Comparison of ENCODE assay signal across 25 cellular contexts in the genomic region with DNA sequence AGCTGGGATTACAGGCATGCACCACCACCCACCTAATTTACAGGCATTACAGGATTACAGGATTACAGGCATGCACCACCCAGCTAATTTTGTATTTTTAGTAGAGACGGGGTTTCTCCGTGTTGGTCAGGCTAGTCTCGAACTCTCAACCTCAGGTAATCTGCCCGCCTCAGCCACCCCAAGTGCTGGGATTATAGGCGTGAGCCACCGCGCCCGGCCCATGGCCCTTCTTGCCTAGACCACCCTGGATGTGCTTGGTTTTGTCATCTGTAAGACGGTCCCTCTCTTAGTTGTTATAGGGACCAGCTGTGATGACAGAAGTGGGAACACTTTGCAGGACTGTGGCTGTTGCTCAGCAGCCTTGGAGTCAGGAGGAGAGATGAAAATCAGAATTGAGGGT. TPM values are rescaled to one million over a fixed set of nuclear protein-coding genes. Genes with fewer than 3 reads are reported as not detected.
DNase-seq lines count a peak whose midpoint lies in the region; ATAC-seq, FAIRE-seq and TF ChIP-seq lines count a peak whose summit lies in the region.
"Had no signal": no experiment of that assay in that cellular context is flagged by ENCODE, and none has a peak within 500 bp of the region (broad histone marks: within the 10 kb centered on the region; RNA-seq: fewer than 3 reads in every experiment).

No MANE protein-coding gene starts in this region.

- DNase-seq in activated CD4-positive, alpha-beta memory T cell treated with anti-CD3 and anti-CD28 coated beads, Interleukin-2, amount 10 ng/mL, durations not matched to agents 7 days and 5 days: no peak
- no peak for DNase-seq in activated CD4-positive, alpha-beta memory T cell treated with anti-CD3 and anti-CD28 coated beads for 36 hours
- DNase-seq in K562 (ENCODE audit: extremely low read depth in 1 of 4, low spot score in 3 of 4): no peak
- DNase-seq in right lobe of liver: peak in 1 of 3 donors; percentile 42
- DNase-seq in gastrocnemius medialis: no peak
- DNase-seq in cerebellar cortex (ENCODE audit: low spot score): no peak
- no peak for DNase-seq in small intestine
- no peak for DNase-seq in effector memory CD8-positive, alpha-beta T cell
- DNase-seq: 8988T; activated naive CD4-positive, alpha-beta T cell treated with anti-CD3 and anti-CD28 coated beads, Interleukin-2, amount 10 ng/mL, durations not matched to agents 7 days and 5 days; effector memory CD4-positive, alpha-beta T cell; islet precursor cell; Kasumi-1; NCI-H1048; NCI-H1930; NCI-H2227 treated with DMSO at 0.1 percent for 48 hours; stimulated activated CD4-positive, alpha-beta T cell treated with anti-CD3 and anti-CD28 coated beads, Interleukin-4, amount 100 ng/mL, for 1 hour; stimulated activated naive CD4-positive, alpha-beta T cell treated with Interleukin-2 at 50 U/mL for 16 hours; T1000 had no signal

- no peak overlapping the region for H3K4me3 ChIP-seq in K562
- H3K4me3 ChIP-seq in right lobe of liver: no peak overlapping the region
- no peak overlapping the region for H3K4me3 ChIP-seq in gastrocnemius medialis
- H3K4me3 ChIP-seq in small intestine (ENCODE audit: low read depth in 1 of 2, low read length in 2 of 2): no peak overlapping the region
- H3K4me3 ChIP-seq: spleen, thoracic aorta had no signal

- FAIRE-seq in K562 (lab: Jason Lieb, UNC): no peak
- no peak for FAIRE-seq in small intestine (lab: Jason Lieb, UNC)
- FAIRE-seq: astrocyte, frontal cortex had no signal

- H3K27me3 ChIP-seq in K562 (ENCODE audit: control insufficient read depth in 2 of 2, insufficient read depth in 2 of 2, low read length in 2 of 2) (no peaks in the 10 kb centered on the region), right lobe of liver (no peaks in the 10 kb centered on the region), gastrocnemius medialis (no peaks in the 10 kb centered on the region), small intestine (ENCODE audit: control insufficient read depth in 2 of 2, insufficient read depth in 2 of 2, low read length in 2 of 2) (no peaks in the 10 kb centered on the region)
- H3K27me3 ChIP-seq: spleen had no signal

- POLR2A ChIA-PET in activated CD4-positive, alpha-beta memory T cell treated with anti-CD3 and anti-CD28 coated beads, Interleukin-2, amount 10 ng/mL, durations not matched to agents 7 days and 5 days (lab: Charles Lee): no interaction called here
- POLR2A ChIA-PET in activated CD4-positive, alpha-beta memory T cell treated with anti-CD3 and anti-CD28 coated beads for 36 hours (lab: Charles Lee): no interaction called here
- POLR2A ChIA-PET in K562 (lab: Yijun Ruan, JAX): interaction anchor here (0.6 to 0.7 kb wide), 2 partner anchors 410 to 412 kb away, joined by 3 read pairs; no protein-coding TSS in a partner anchor

- no peaks in the 10 kb centered on the region for H3K9me3 Mint-ChIP-seq in activated CD4-positive, alpha-beta memory T cell treated with anti-CD3 and anti-CD28 coated beads, Interleukin-2, amount 10 ng/mL, durations not matched to agents 7 days and 5 days
- H3K9me3 Mint-ChIP-seq in activated CD4-positive, alpha-beta memory T cell treated with anti-CD3 and anti-CD28 coated beads for 36 hours: no peaks in the 10 kb centered on the region
- H3K9me3 Mint-ChIP-seq in effector memory CD8-positive, alpha-beta T cell: no peaks in the 10 kb centered on the region
- H3K9me3 Mint-ChIP-seq: activated naive CD4-positive, alpha-beta T cell treated with anti-CD3 and anti-CD28 coated beads, Interleukin-2, amount 10 ng/mL, durations not matched to agents 7 days and 5 days had no signal

- intact Hi-C loops in activated CD4-positive, alpha-beta memory T cell treated with anti-CD3 and anti-CD28 coated beads for 36 hours (cut with micrococcal nuclease): loop anchor here (5.0 to 10.0 kb wide), 2 partner anchors 319 to 356 kb away; a partner anchor contains a TSS
- intact Hi-C loops in K562 (cut with micrococcal nuclease) (loop anchor here (5.0 kb wide), 2 partner anchors 316 to 601 kb away; no protein-coding TSS in a partner anchor), right lobe of liver (cut with DNase I) (no loop called here), gastrocnemius medialis (cut with DNase I; ENCODE audit: low total_unique reads) (loop anchor here (1.0 to 10.0 kb wide), 4 partner anchors 95 to 1319 kb away; a partner anchor contains a TSS)

- no peak overlapping the region for H3K4me3 Mint-ChIP-seq in activated CD4-positive, alpha-beta memory T cell treated with anti-CD3 and anti-CD28 coated beads, Interleukin-2, amount 10 ng/mL, durations not matched to agents 7 days and 5 days
- H3K4me3 Mint-ChIP-seq in activated CD4-positive, alpha-beta memory T cell treated with anti-CD3 and anti-CD28 coated beads for 36 hours: no peak overlapping the region
- peak overlapping the region in 1 of 2 donors; percentile 29 for H3K4me3 Mint-ChIP-seq in effector memory CD8-positive, alpha-beta T cell
- H3K4me3 Mint-ChIP-seq: activated naive CD4-positive, alpha-beta T cell treated with anti-CD3 and anti-CD28 coated beads, Interleukin-2, amount 10 ng/mL, durations not matched to agents 7 days and 5 days had no signal

- peak overlapping the region; percentile 75 for H2AFZ ChIP-seq in K562 (ENCODE audit: low read depth, low read length)

- TF ChIP-seq RAD21 in K562 (CRISPR knock-in tag; conservative IDR thresholded peaks at IDR 0.05 in 1 of 2, IDR thresholded peaks at IDR 0.05 in 1 of 2): no peak

- H4K20me1 ChIP-seq in K562 (replicated peaks; ENCODE audit: control insufficient read depth, insufficient read depth, low read length): no peaks in the 10 kb centered on the region

- peaks cover 79% of the 10 kb centered on the region for H3K4me1 Mint-ChIP-seq in activated CD4-positive, alpha-beta memory T cell treated with anti-CD3 and anti-CD28 coated beads, Interleukin-2, amount 10 ng/mL, durations not matched to agents 7 days and 5 days
- H3K4me1 Mint-ChIP-seq in activated CD4-positive, alpha-beta memory T cell treated with anti-CD3 and anti-CD28 coated beads for 36 hours (ENCODE audit: low read depth): peaks cover 46% of the 10 kb centered on the region
- peaks cover 43 to 58% of the 10 kb centered on the region in 2 donors for H3K4me1 Mint-ChIP-seq in effector memory CD8-positive, alpha-beta T cell (ENCODE audit: low read depth in 2 of 2)

- H3K27ac Mint-ChIP-seq in activated CD4-positive, alpha-beta memory T cell treated with anti-CD3 and anti-CD28 coated beads, Interleukin-2, amount 10 ng/mL, durations not matched to agents 7 days and 5 days: peak overlapping the region; percentile 18
- H3K27ac Mint-ChIP-seq in activated CD4-positive, alpha-beta memory T cell treated with anti-CD3 and anti-CD28 coated beads for 36 hours: no peak overlapping the region
- H3K27ac Mint-ChIP-seq in effector memory CD8-positive, alpha-beta T cell: peak overlapping the region in 1 of 2 donors; percentile 47

- H3K4me1 ChIP-seq in K562 (replicated peaks in 1 of 2; ENCODE audit: control insufficient read depth in 2 of 2, insufficient read depth in 2 of 2, low read length in 2 of 2) (peaks cover 28 to 43% of the 10 kb centered on the region in 2 experiments), right lobe of liver (peaks cover 0 to 66% (median 35%) of the 10 kb centered on the region in 4 donors), gastrocnemius medialis (peaks cover 51 to 58% of the 10 kb centered on the region in 2 donors), small intestine (ENCODE audit: control insufficient read depth in 2 of 2, insufficient read depth in 1 of 2, low read depth in 1 of 2, low read length in 1 of 2) (peaks cover 8 to 9% of the 10 kb centered on the region in 2 donors)

- H3K9me1 ChIP-seq in K562 (ENCODE audit: control insufficient read depth, insufficient read depth, low read length): no peaks in the 10 kb centered on the region

- no peak for ATAC-seq in K562
- ATAC-seq in right lobe of liver: no peak
- ATAC-seq in gastrocnemius medialis: no peak
- no peak for ATAC-seq in effector memory CD8-positive, alpha-beta T cell (replicated peaks)
- ATAC-seq: esophagus mucosa had no signal

- TF ChIP-seq CTCF in K562 (IDR thresholded peaks at IDR 0.05 in 2 of 3, conservative IDR thresholded peaks at IDR 0.05 in 1 of 3; ENCODE audit: insufficient read depth in 2 of 3, low read depth in 1 of 3, low read length in 3 of 3): no peak
- no peak for TF ChIP-seq CTCF in right lobe of liver (IDR thresholded peaks at IDR 0.05)
- TF ChIP-seq CTCF in gastrocnemius medialis (IDR thresholded peaks at IDR 0.05 in 4 of 5, conservative IDR thresholded peaks at IDR 0.05 in 1 of 5): no peak

- 88% methylated on average over 9 of the region's 9 CpGs for WGBS in K562 (ENCODE audit: insufficient coverage, low coverage, missing lambda C conversion rate)
- WGBS in right lobe of liver (ENCODE audit: insufficient coverage, low coverage, low lambda C conversion rate, missing lambda C conversion rate): 73% methylated on average over 3 of the region's 9 CpGs
- WGBS in small intestine, 3 donors: 90 to 98% (median 92%) methylated on average over 9 of the region's 9 CpGs

- no peak for TF ChIP-seq EP300 in K562 (IDR thresholded peaks at IDR 0.05; ENCODE audit: low read length)

- no peak for TF ChIP-seq POLR2A in K562 (conservative IDR thresholded peaks at IDR 0.05)
- TF ChIP-seq POLR2A in right lobe of liver (IDR thresholded peaks at IDR 0.05): no peak
- TF ChIP-seq POLR2A in gastrocnemius medialis (IDR thresholded peaks at IDR 0.05): no peak

- H3K9ac ChIP-seq in K562 (ENCODE audit: insufficient read depth in 1 of 2, low read depth in 2 of 2, low read length in 2 of 2): peak overlapping the region in 1 of 2 experiments; percentile 68; a peak in 1 of 4 replicates

- no peaks in the 10 kb centered on the region for H3K9me3 ChIP-seq in K562 (replicated peaks; ENCODE audit: control insufficient read depth, insufficient read depth, low read depth, low read length)
- H3K9me3 ChIP-seq in right lobe of liver: no peaks in the 10 kb centered on the region
- no peaks in the 10 kb centered on the region for H3K9me3 ChIP-seq in gastrocnemius medialis
- no peaks in the 10 kb centered on the region for H3K9me3 ChIP-seq in small intestine (ENCODE audit: control insufficient read depth, low read depth)
- H3K9me3 ChIP-seq: spleen, thoracic aorta had no signal

- peaks cover 9% of the 10 kb centered on the region for H3K36me3 Mint-ChIP-seq in activated CD4-positive, alpha-beta memory T cell treated with anti-CD3 and anti-CD28 coated beads, Interleukin-2, amount 10 ng/mL, durations not matched to agents 7 days and 5 days (ENCODE audit: low read depth)
- H3K36me3 Mint-ChIP-seq in activated CD4-positive, alpha-beta memory T cell treated with anti-CD3 and anti-CD28 coated beads for 36 hours: peaks cover 9% of the 10 kb centered on the region
- peaks cover 22% of the 10 kb centered on the region for H3K36me3 Mint-ChIP-seq in effector memory CD8-positive, alpha-beta T cell (ENCODE audit: insufficient read depth)

- peak overlapping the region; percentile 22; the same call in 1 of the 2 replicates for H3K4me2 ChIP-seq in K562 (ENCODE audit: insufficient read depth, low read length)

- H3K27ac ChIP-seq in K562 (ENCODE audit: extremely low read depth, low read depth, low read length): no peak overlapping the region
- H3K27ac ChIP-seq in right lobe of liver: peak overlapping the region; percentile 8 to 30 (median 29)
- H3K27ac ChIP-seq in gastrocnemius medialis: peak overlapping the region; percentile 82 to 94 (median 92)
- H3K27ac ChIP-seq in small intestine (ENCODE audit: low read depth in 1 of 2, low read length in 1 of 2): no peak overlapping the region
- H3K27ac ChIP-seq: thoracic aorta had no signal

- H3K36me3 ChIP-seq in K562 (ENCODE audit: control insufficient read depth, insufficient read depth, low read length) (peaks cover 2% of the 10 kb centered on the region; the same call in 2 of the 3 replicates), right lobe of liver (no peaks in the 10 kb centered on the region), gastrocnemius medialis (no peaks in the 10 kb centered on the region), small intestine (ENCODE audit: control insufficient read depth in 2 of 2, insufficient read depth in 2 of 2, low read length in 2 of 2) (no peaks in the 10 kb centered on the region)
- H3K36me3 ChIP-seq: thoracic aorta had no signal

- CTCF ChIA-PET in activated CD4-positive, alpha-beta memory T cell treated with anti-CD3 and anti-CD28 coated beads, Interleukin-2, amount 10 ng/mL, durations not matched to agents 7 days and 5 days (lab: Charles Lee): interaction anchor here (0.6 to 0.8 kb wide), 3 partner anchors 11 to 281 kb away, joined by 4 to 7 read pairs (median 5); no protein-coding TSS in a partner anchor
- CTCF ChIA-PET in activated CD4-positive, alpha-beta memory T cell treated with anti-CD3 and anti-CD28 coated beads for 36 hours (lab: Charles Lee): interaction anchor here (1.0 to 1.6 kb wide), 2 partner anchors 34 to 160 kb away, joined by 3 read pairs; no protein-coding TSS in a partner anchor
- CTCF ChIA-PET in K562 (lab: Yijun Ruan, JAX; ENCODE audit: low intra/inter-chr PET ratio): interaction anchor here (0.5 to 1.3 kb wide), 2 partner anchors 321 to 603 kb away, joined by 3 to 4 read pairs; no protein-coding TSS in a partner anchor

- no peaks in the 10 kb centered on the region for H3K27me3 Mint-ChIP-seq in activated CD4-positive, alpha-beta memory T cell treated with anti-CD3 and anti-CD28 coated beads, Interleukin-2, amount 10 ng/mL, durations not matched to agents 7 days and 5 days
- H3K27me3 Mint-ChIP-seq in activated CD4-positive, alpha-beta memory T cell treated with anti-CD3 and anti-CD28 coated beads for 36 hours: no peaks in the 10 kb centered on the region
- H3K27me3 Mint-ChIP-seq in effector memory CD8-positive, alpha-beta T cell: no peaks in the 10 kb centered on the region
- H3K27me3 Mint-ChIP-seq: activated naive CD4-positive, alpha-beta T cell treated with anti-CD3 and anti-CD28 coated beads, Interleukin-2, amount 10 ng/mL, durations not matched to agents 7 days and 5 days had no signal

- H3K79me2 ChIP-seq in K562 (ENCODE audit: control insufficient read depth, insufficient read depth, low read length): peaks cover 14% of the 10 kb centered on the region

- in situ Hi-C loops in K562 (cut with MboI) (no loop called here), gastrocnemius medialis (cut with MboI; ENCODE audit: low sequenced_read_pairs in 4 of 4) (no loop called here)

- no TSS peak for BruUV-seq in K562 (replicated peaks; lab: Mats Ljungman, UMichigan)

RNA-seq across cellular contexts. Expression of a gene that starts 3.5 kb away (rescaled TPM):
- total RNA-seq in activated CD4-positive, alpha-beta memory T cell treated with anti-CD3 and anti-CD28 coated beads, Interleukin-2, amount 10 ng/mL, durations not matched to agents 7 days and 5 days: 100 to 1,000 TPM; 106 to 112 TPM
- total RNA-seq in activated CD4-positive, alpha-beta memory T cell treated with anti-CD3 and anti-CD28 coated beads for 36 hours: 10 to 100 TPM; 49.3 to 58.0 TPM
- 203 and 378 TPM in 2 replicates for total RNA-seq in K562 (2011; cell fraction: chromatin; rRNA removed; ENCODE audit: low replicate concordance)
- total RNA-seq in K562 (2011; cell fraction: nucleolus; rRNA removed): 205 and 217 TPM in 2 replicates
- 219 and 287 TPM in 2 replicates for total RNA-seq in K562 (2011; cell fraction: nucleoplasm; rRNA removed)
- total RNA-seq in K562 (2014; rRNA removed) (18.6 and 21.6 TPM in 2 replicates), K562 (2014; rRNA removed; fragmentation: Illumina TruSeq; extraction: Trizol) (13.9 and 18.4 TPM in 2 replicates), K562 (2015; rRNA removed; fragmentation: Illumina TruSeq; extraction: Trizol) (16.7 and 17.1 TPM in 2 replicates), K562 (2021) (34.0 and 34.7 TPM in 2 replicates), right lobe of liver (100 to 1,000 TPM in 3 of 6 experiments, 10 to 100 TPM in 3; 64.3 to 133 (median 85.8) TPM), gastrocnemius medialis (10 to 100 TPM; 25.0 to 54.6 (median 33.7) TPM)
- polyA plus RNA-seq in K562 (2011; rRNA removed) (25.6 and 40.7 TPM in 2 replicates), K562 (2014; fragmentation: Illumina TruSeq; extraction: Trizol) (19.6 and 20.1 TPM in 2 replicates), K562 (2014; fragmentation: Nextera tagmentation; extraction: Ambion mirVana) (1 to 10 TPM; 4.7 to 6.5 TPM), K562 (2014; rRNA removed) (31.9 and 32.0 TPM in 2 replicates), small intestine (100 to 1,000 TPM in 2 of 3 donors, 10 to 100 TPM in 1; 57.7 to 145 (median 115) TPM)
- polyA plus RNA-seq in K562 (2011; cell fraction: cytosol; rRNA removed): 18.3 and 25.8 TPM in 2 replicates
- polyA plus RNA-seq in K562 (2011; cell fraction: nucleus; rRNA removed): 126 and 156 TPM in 2 replicates
- 19.8 and 52.3 TPM in 2 replicates for polyA plus RNA-seq in K562 (2012)
- 33.9 and 36.4 TPM in 2 replicates for polyA minus RNA-seq in K562 (2011; rRNA and poly(A)+ RNA removed)
- polyA minus RNA-seq in K562 (2011; cell fraction: cytosol; rRNA and poly(A)+ RNA removed): 9.2 and 15.5 TPM in 2 replicates
- 71.5 and 72.2 TPM in 2 replicates for polyA minus RNA-seq in K562 (2011; cell fraction: nucleus; rRNA and poly(A)+ RNA removed)

RNA-seq across cellular contexts. Expression of a gene that starts 31.8 kb away (rescaled TPM):
- 100 to 1,000 TPM; 177 to 186 TPM for total RNA-seq in activated CD4-positive, alpha-beta memory T cell treated with anti-CD3 and anti-CD28 coated beads, Interleukin-2, amount 10 ng/mL, durations not matched to agents 7 days and 5 days
- 100 to 1,000 TPM; 313 to 316 TPM for total RNA-seq in activated CD4-positive, alpha-beta memory T cell treated with anti-CD3 and anti-CD28 coated beads for 36 hours
- 107 and 112 TPM in 2 replicates for total RNA-seq in K562 (2011; cell fraction: chromatin; rRNA removed; ENCODE audit: low replicate concordance)
- 50.4 and 55.9 TPM in 2 replicates for total RNA-seq in K562 (2011; cell fraction: nucleolus; rRNA removed)
- 93.1 and 119 TPM in 2 replicates for total RNA-seq in K562 (2011; cell fraction: nucleoplasm; rRNA removed)
- 236 and 251 TPM in 2 replicates for total RNA-seq in K562 (2014; rRNA removed)
- total RNA-seq in K562 (2014; rRNA removed; fragmentation: Illumina TruSeq; extraction: Trizol): 193 and 210 TPM in 2 replicates
- total RNA-seq in K562 (2015; rRNA removed; fragmentation: Illumina TruSeq; extraction: Trizol): 213 and 223 TPM in 2 replicates
- total RNA-seq in K562 (2021): 299 and 351 TPM in 2 replicates
- polyA plus RNA-seq in K562 (2011; rRNA removed): 160 and 253 TPM in 2 replicates
- polyA plus RNA-seq in K562 (2011; cell fraction: cytosol; rRNA removed): 229 and 236 TPM in 2 replicates
- polyA plus RNA-seq in K562 (2011; cell fraction: nucleus; rRNA removed): 131 TPM in 2 replicates
- 175 and 305 TPM in 2 replicates for polyA plus RNA-seq in K562 (2012)
- 284 and 307 TPM in 2 replicates for polyA plus RNA-seq in K562 (2014; fragmentation: Illumina TruSeq; extraction: Trizol)
- polyA plus RNA-seq in K562 (2014; fragmentation: Nextera tagmentation; extraction: Ambion mirVana): 10 to 100 TPM; 34.6 to 44.7 TPM
- 404 and 425 TPM in 2 replicates for polyA plus RNA-seq in K562 (2014; rRNA removed)
- 75.6 and 103 TPM in 2 replicates for polyA minus RNA-seq in K562 (2011; rRNA and poly(A)+ RNA removed)
- polyA minus RNA-seq in K562 (2011; cell fraction: cytosol; rRNA and poly(A)+ RNA removed): 69.1 and 82.2 TPM in 2 replicates
- polyA minus RNA-seq in K562 (2011; cell fraction: nucleus; rRNA and poly(A)+ RNA removed): 31.9 and 48.4 TPM in 2 replicates
- 10 to 100 TPM; 44.2 to 96.1 (median 73.5) TPM for total RNA-seq in right lobe of liver
- 100 to 1,000 TPM in 2 of 4 donors, 10 to 100 TPM in 2; 84.2 to 117 (median 106) TPM for total RNA-seq in gastrocnemius medialis
- polyA plus RNA-seq in small intestine: 100 to 1,000 TPM; 147 to 176 (median 172) TPM

RNA-seq across cellular contexts. Expression of a gene that starts 49.0 kb away (rescaled TPM):
- not detected for total RNA-seq in activated CD4-positive, alpha-beta memory T cell treated with anti-CD3 and anti-CD28 coated beads, Interleukin-2, amount 10 ng/mL, durations not matched to agents 7 days and 5 days
- total RNA-seq in activated CD4-positive, alpha-beta memory T cell treated with anti-CD3 and anti-CD28 coated beads for 36 hours: not detected
- total RNA-seq in K562 (2011; cell fraction: chromatin; rRNA removed; ENCODE audit: low replicate concordance): 0.14 TPM in 1 of 2 replicates, not detected in the other
- total RNA-seq in K562 (2011; cell fraction: nucleolus; rRNA removed): not detected in 2 replicates
- total RNA-seq in K562 (2011; cell fraction: nucleoplasm; rRNA removed): not detected in 2 replicates
- total RNA-seq in K562 (2014; rRNA removed) (not detected in 2 replicates), K562 (2014; rRNA removed; fragmentation: Illumina TruSeq; extraction: Trizol) (0.04 TPM in 1 of 2 replicates, not detected in the other), K562 (2015; rRNA removed; fragmentation: Illumina TruSeq; extraction: Trizol) (not detected in 2 replicates), K562 (2021) (not detected in 2 replicates), right lobe of liver (not detected), gastrocnemius medialis (not detected)
- polyA plus RNA-seq in K562 (2011; rRNA removed) (0.03 TPM in 1 of 2 replicates, not detected in the other), K562 (2014; fragmentation: Illumina TruSeq; extraction: Trizol) (not detected in 2 replicates), K562 (2014; fragmentation: Nextera tagmentation; extraction: Ambion mirVana) (not detected), K562 (2014; rRNA removed) (not detected in 2 replicates), small intestine (not detected)
- polyA plus RNA-seq in K562 (2011; cell fraction: cytosol; rRNA removed): not detected in 2 replicates
- polyA plus RNA-seq in K562 (2011; cell fraction: nucleus; rRNA removed): not detected in 2 replicates
- polyA plus RNA-seq in K562 (2012): not detected in 2 replicates
- 0.06 TPM in 1 of 2 replicates, not detected in the other for polyA minus RNA-seq in K562 (2011; rRNA and poly(A)+ RNA removed)
- polyA minus RNA-seq in K562 (2011; cell fraction: cytosol; rRNA and poly(A)+ RNA removed): not detected in 2 replicates
- not detected in 2 replicates for polyA minus RNA-seq in K562 (2011; cell fraction: nucleus; rRNA and poly(A)+ RNA removed)
- total RNA-seq: astrocyte, esophagus mucosa, frontal cortex, mesenteric fat pad, spleen, thoracic aorta had no signal

Comparison
In these comparisons a context has a peak if more than half of its experiments do, and no peak if none do; other contexts are left out.
1. H3K27ac ChIP-seq: peak in right lobe of liver (3 of 3) and gastrocnemius medialis (4 of 4); none in K562 (single experiment) and small intestine (0 of 2).
2. intact Hi-C loops: an anchor here in activated CD4-positive, alpha-beta memory T cell treated with anti-CD3 and anti-CD28 coated beads for 36 hours (5.0 to 10.0 kb wide), K562 (5.0 kb wide) and gastrocnemius medialis (1.0 to 10.0 kb wide); none called in right lobe of liver.